Comparison of ENCODE assay signal across 23 cellular contexts in the genomic region with DNA sequence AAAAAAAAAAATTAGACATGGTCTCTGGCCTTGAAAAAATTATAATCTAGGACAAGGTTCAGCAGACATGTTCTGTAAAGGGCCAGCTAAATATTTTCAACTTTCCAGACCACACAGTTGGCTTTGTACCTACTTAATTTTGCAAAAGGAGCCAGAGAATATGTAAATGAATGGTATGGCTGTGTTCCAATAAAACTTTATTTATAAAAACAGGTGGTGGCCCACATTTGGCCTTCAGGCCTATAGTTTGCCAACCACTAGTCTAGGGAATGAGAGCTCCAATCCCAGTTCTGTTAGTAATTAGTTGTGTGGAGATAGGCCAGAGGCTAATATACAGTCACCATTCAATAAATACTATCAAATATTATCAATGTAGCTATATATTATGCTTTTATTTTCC. TPM values are rescaled to one million over a fixed set of nuclear protein-coding genes. Genes with fewer than 3 reads are reported as not detected.
DNase-seq lines count a peak whose midpoint lies in the region; ATAC-seq, FAIRE-seq and TF ChIP-seq lines count a peak whose summit lies in the region.
"Had no signal": no experiment of that assay in that cellular context is flagged by ENCODE, and none has a peak within 500 bp of the region (broad histone marks: within the 10 kb centered on the region; RNA-seq: fewer than 3 reads in every experiment).

No MANE protein-coding gene starts in this region.

- H2AFZ ChIP-seq in HepG2 (ENCODE audit: low read length): no peak overlapping the region
- H2AFZ ChIP-seq: GM23248 had no signal

- no peaks in the 10 kb centered on the region for H3K27me3 ChIP-seq in BLaER1 treated with 17β-estradiol and CSF1 and Interleukin-3, amounts not matched to agents 10 nM and 100 nM
- H3K27me3 ChIP-seq in SJCRH30 (no peaks in the 10 kb centered on the region; the same call in 1 of the 2 replicates), HepG2 (ENCODE audit: control insufficient read depth in 1 of 2, insufficient read depth in 2 of 2, low read length in 2 of 2) (no peaks in the 10 kb centered on the region; a peak in 1 of 5 replicates)
- H3K27me3 ChIP-seq: BE2C had no signal

- DNase-seq in SJCRH30: peak in 1 of 2 experiments; percentile 21
- DNase-seq in HepG2 (ENCODE audit: low spot score): no peak
- DNase-seq in mesothelial cell of epicardium (ENCODE audit: low spot score in 2 of 2, unreplicated experiment in 2 of 2): no peak
- DNase-seq in activated T-cell treated with anti-CD3 and anti-CD28 coated beads, Interleukin-2, amount 50 U/mL, for 24 hours: no peak
- DNase-seq: 8988T; ACHN; AML-193; BE2C; Caco-2; CD4-positive, CD25-positive, alpha-beta regulatory T cell; CD8-positive, alpha-beta T cell; DMS153; DND-41; GM23248; H7; HCEC 1CT had no signal

- H4K20me1 ChIP-seq in BLaER1 treated with 17β-estradiol and CSF1 and Interleukin-3, amounts not matched to agents 10 nM and 100 nM: no peaks in the 10 kb centered on the region
- H4K20me1 ChIP-seq in HepG2 (ENCODE audit: insufficient read depth, low read length): no peaks in the 10 kb centered on the region

- peaks cover 0 to 61% (median 6%) of the 10 kb centered on the region in 11 experiments; a peak in 10 of 22 replicates for H3K36me3 ChIP-seq in BLaER1 treated with 17β-estradiol and CSF1 and Interleukin-3, amounts not matched to agents 10 nM and 100 nM
- H3K36me3 ChIP-seq in SJCRH30: no peaks in the 10 kb centered on the region
- peaks cover 0 to 3% of the 10 kb centered on the region in 2 experiments; a peak in 1 of 5 replicates for H3K36me3 ChIP-seq in HepG2 (replicated peaks in 1 of 2; ENCODE audit: control insufficient read depth in 1 of 2, insufficient read depth in 2 of 2, low read length in 2 of 2)
- H3K36me3 ChIP-seq: BE2C had no signal

- H3K79me2 ChIP-seq in HepG2 (ENCODE audit: insufficient read depth, low read length): no peaks in the 10 kb centered on the region

- no peak overlapping the region for H3K27ac ChIP-seq in BLaER1 treated with 17β-estradiol and CSF1 and Interleukin-3, amounts not matched to agents 10 nM and 100 nM
- H3K27ac ChIP-seq in SJCRH30 (peak overlapping the region; percentile 92), HepG2 (ENCODE audit: extremely low read length, insufficient read depth, low read length) (no peak overlapping the region)
- H3K27ac ChIP-seq: A549, C4-2B, GM23248 had no signal

- H3K4me3 ChIP-seq in BLaER1 treated with 17β-estradiol and CSF1 and Interleukin-3, amounts not matched to agents 10 nM and 100 nM: no peak overlapping the region
- H3K4me3 ChIP-seq in SJCRH30: no peak overlapping the region
- no peak overlapping the region for H3K4me3 ChIP-seq in HepG2 (replicated peaks in 1 of 3; ENCODE audit: insufficient read depth in 1 of 3, low read depth in 2 of 3, low read length in 3 of 3)
- H3K4me3 ChIP-seq: A549, GM23248 had no signal

- no peak for ATAC-seq in HepG2
- no peak for ATAC-seq in GM21786 (IDR thresholded peaks at IDR 0.05; ENCODE audit: unreplicated experiment)
- no peak for ATAC-seq in GM18870 (IDR thresholded peaks at IDR 0.05; ENCODE audit: unreplicated experiment)
- ATAC-seq: A549; CD8-positive, alpha-beta T cell had no signal

- peaks cover 10% of the 10 kb centered on the region for H3K27me3 Mint-ChIP-seq in mesothelial cell of epicardium (ENCODE audit: low read depth)
- no peaks in the 10 kb centered on the region for H3K27me3 Mint-ChIP-seq in activated T-cell treated with anti-CD3 and anti-CD28 coated beads, Interleukin-2, amount 50 U/mL, for 24 hours
- H3K27me3 Mint-ChIP-seq: CD4-positive, CD25-positive, alpha-beta regulatory T cell had no signal

- no peak overlapping the region for H3K4me3 Mint-ChIP-seq in mesothelial cell of epicardium
- no peak overlapping the region for H3K4me3 Mint-ChIP-seq in activated T-cell treated with anti-CD3 and anti-CD28 coated beads, Interleukin-2, amount 50 U/mL, for 24 hours
- H3K4me3 Mint-ChIP-seq: CD4-positive, CD25-positive, alpha-beta regulatory T cell; CD8-positive, alpha-beta T cell had no signal

- no peak for TF ChIP-seq EP300 in HepG2 (IDR thresholded peaks at IDR 0.05; ENCODE audit: low read depth in 2 of 2, low read length in 2 of 2)
- no peak for TF ChIP-seq EP300 in HepG2 (CRISPR knock-in tag; IDR thresholded peaks at IDR 0.05; ENCODE audit: borderline replicate concordance)

- H3K27ac Mint-ChIP-seq in mesothelial cell of epicardium: no peak overlapping the region
- H3K27ac Mint-ChIP-seq in activated T-cell treated with anti-CD3 and anti-CD28 coated beads, Interleukin-2, amount 50 U/mL, for 24 hours: no peak overlapping the region
- H3K27ac Mint-ChIP-seq: CD8-positive, alpha-beta T cell had no signal

- H3K9me3 Mint-ChIP-seq in mesothelial cell of epicardium: no peaks in the 10 kb centered on the region
- no peaks in the 10 kb centered on the region for H3K9me3 Mint-ChIP-seq in activated T-cell treated with anti-CD3 and anti-CD28 coated beads, Interleukin-2, amount 50 U/mL, for 24 hours
- H3K9me3 Mint-ChIP-seq: CD4-positive, CD25-positive, alpha-beta regulatory T cell; CD8-positive, alpha-beta T cell had no signal

- intact Hi-C loops in HepG2 (cut with micrococcal nuclease; ENCODE audit: unreplicated experiment): no loop called here

- no TSS peak for BruUV-seq in HepG2 (replicated peaks; lab: Mats Ljungman, UMichigan)

- POLR2A ChIA-PET in HepG2 (lab: Yijun Ruan, JAX): no interaction called here

- peak overlapping the region in 6 of 11 experiments; percentile 36 to 65 (median 54); a peak in 10 of 22 replicates for H3K4me2 ChIP-seq in BLaER1 treated with 17β-estradiol and CSF1 and Interleukin-3, amounts not matched to agents 10 nM and 100 nM
- no peak overlapping the region for H3K4me2 ChIP-seq in HepG2 (ENCODE audit: low read depth, low read length)
- H3K4me2 ChIP-seq: A549 had no signal

- no peak for TF ChIP-seq CTCF in HepG2 (CRISPR knock-in tag; IDR thresholded peaks at IDR 0.05)
- no peak for TF ChIP-seq CTCF in mesothelial cell of epicardium (IDR thresholded peaks at IDR 0.05; ENCODE audit: unreplicated experiment)

- H3K4me1 ChIP-seq in BLaER1 treated with 17β-estradiol and CSF1 and Interleukin-3, amounts not matched to agents 10 nM and 100 nM: peaks cover 15 to 37% (median 23%) of the 10 kb centered on the region in 10 experiments
- H3K4me1 ChIP-seq in SJCRH30 (peaks cover 17% of the 10 kb centered on the region), HepG2 (ENCODE audit: insufficient read depth, low read length) (no peaks in the 10 kb centered on the region)
- H3K4me1 ChIP-seq: A549, Caco-2 had no signal

- no peak for TF ChIP-seq POLR2A in HepG2 (IDR thresholded peaks at IDR 0.05; ENCODE audit: insufficient read depth in 1 of 2, low read depth in 2 of 2, low read length in 2 of 2)

- FAIRE-seq in HepG2 (lab: Jason Lieb, UNC): no peak
- FAIRE-seq: A549, G401.6, H1 had no signal

- no peak for TF ChIP-seq RAD21 in HepG2 (CRISPR knock-in tag; IDR thresholded peaks at IDR 0.05)

- no peak overlapping the region for H3K9ac ChIP-seq in BLaER1 treated with 17β-estradiol and CSF1 and Interleukin-3, amounts not matched to agents 10 nM and 100 nM
- H3K9ac ChIP-seq in HepG2 (ENCODE audit: insufficient read depth, low read depth, low read length): no peak overlapping the region
- H3K9ac ChIP-seq: GM23248 had no signal

- 0 out of 22 replicates have a peak, but pooled peaks cover 0 to 1% (median 0%) of the 10 kb centered on the region in 11 experiments for H3K9me3 ChIP-seq in BLaER1 treated with 17β-estradiol and CSF1 and Interleukin-3, amounts not matched to agents 10 nM and 100 nM (replicated peaks in 1 of 11)
- no peaks in the 10 kb centered on the region for H3K9me3 ChIP-seq in SJCRH30 (replicated peaks)
- no peaks in the 10 kb centered on the region for H3K9me3 ChIP-seq in HepG2 (ENCODE audit: low read length)
- H3K9me3 ChIP-seq: A549, BE2C, Caco-2 had no signal

- in situ Hi-C loops in HepG2 (cut with HindIII; ENCODE audit: extremely low pct_ligation_motif_present, low pct_unique_long_range_greater_than_20kb): no loop called here

- CTCF ChIA-PET in HepG2 (lab: Yijun Ruan, JAX; ENCODE audit: low intra/inter-chr PET ratio, low total read pairs): no interaction called here

- peaks cover 14% of the 10 kb centered on the region for H3K4me1 Mint-ChIP-seq in mesothelial cell of epicardium
- H3K4me1 Mint-ChIP-seq in activated T-cell treated with anti-CD3 and anti-CD28 coated beads, Interleukin-2, amount 50 U/mL, for 24 hours (ENCODE audit: low read depth): no peaks in the 10 kb centered on the region

- H3K36me3 Mint-ChIP-seq in mesothelial cell of epicardium: no peaks in the 10 kb centered on the region
- H3K36me3 Mint-ChIP-seq in activated T-cell treated with anti-CD3 and anti-CD28 coated beads, Interleukin-2, amount 50 U/mL, for 24 hours (ENCODE audit: low read depth): peaks cover 26% of the 10 kb centered on the region

TF ChIP-seq in HepG2, 621 proteins besides CTCF, POLR2A, EP300 and RAD21 (continues in another document):
- TF ChIP-seq MTA1 (CRISPR knock-in tag; IDR thresholded peaks at IDR 0.05; ENCODE audit: borderline replicate concordance): no peak

RNA-seq across cellular contexts. Expression of a gene that starts 29.3 kb away (rescaled TPM):
- 44.9 and 50.2 TPM in 2 replicates for total RNA-seq in SJCRH30 (2014; rRNA removed; shearing (Covaris generic))
- total RNA-seq in HepG2 (2016; rRNA removed; fragmentation: Illumina TruSeq; extraction: Trizol): 70.2 and 123 TPM in 2 replicates
- 8.8 and 9.3 TPM in 2 replicates for total RNA-seq in HepG2 (2016; cell fraction: cytosol; rRNA removed; fragmentation: Illumina TruSeq; extraction: Trizol; ENCODE audit: low read depth)
- 72.3 and 120 TPM in 2 replicates for total RNA-seq in HepG2 (2016; cell fraction: insoluble cytoplasmic fraction; rRNA removed; fragmentation: Illumina TruSeq; extraction: Trizol)
- total RNA-seq in HepG2 (2016; cell fraction: membrane; rRNA removed; fragmentation: Illumina TruSeq; extraction: Trizol): 19.5 and 24.8 TPM in 2 replicates
- 30.4 and 38.7 TPM in 2 replicates for total RNA-seq in HepG2 (2016; cell fraction: nucleus; rRNA removed; fragmentation: Illumina TruSeq; extraction: Trizol)
- polyA plus RNA-seq in HepG2 (2011; rRNA removed): 41.5 and 65.9 TPM in 2 replicates
- 91.4 and 116 TPM in 2 replicates for polyA plus RNA-seq in HepG2 (2011; cell fraction: cytosol; rRNA removed)
- 69.5 and 74.4 TPM in 2 replicates for polyA plus RNA-seq in HepG2 (2011; cell fraction: nucleus; rRNA removed)
- 41.8 and 49.2 TPM in 2 replicates for polyA plus RNA-seq in HepG2 (2012)
- polyA plus RNA-seq in HepG2 (2016; cell fraction: cytosol; fragmentation: Illumina TruSeq; extraction: Trizol; ENCODE audit: low read depth): 5.8 and 6.8 TPM in 2 replicates
- 109 and 113 TPM in 2 replicates for polyA plus RNA-seq in HepG2 (2016; cell fraction: insoluble cytoplasmic fraction; fragmentation: Illumina TruSeq; extraction: Trizol; ENCODE audit: low read depth)
- 13.3 and 14.4 TPM in 2 replicates for polyA plus RNA-seq in HepG2 (2016; cell fraction: membrane; fragmentation: Illumina TruSeq; extraction: Trizol; ENCODE audit: low read depth)
- 50.1 and 55.0 TPM in 2 replicates for polyA plus RNA-seq in HepG2 (2016; cell fraction: nucleus; fragmentation: Illumina TruSeq; extraction: Trizol; ENCODE audit: insufficient read depth, low read depth)
- 25.9 and 26.0 TPM in 2 replicates for polyA minus RNA-seq in HepG2 (2011; rRNA and poly(A)+ RNA removed; ENCODE audit: low replicate concordance)
- 25.7 and 29.7 TPM in 2 replicates for polyA minus RNA-seq in HepG2 (2011; cell fraction: cytosol; rRNA and poly(A)+ RNA removed)
- 43.4 and 44.1 TPM in 2 replicates for polyA minus RNA-seq in HepG2 (2011; cell fraction: nucleus; rRNA and poly(A)+ RNA removed)
- 29.8 to 35.4 TPM (median 32.7 TPM) in 3 replicates for total RNA-seq in mesothelial cell of epicardium
